18 cellular contexts compared by ENCODE assay signal in genomic region chr9:93235278-93235960, GRCh38. TPM values are rescaled to one million over a fixed set of nuclear protein-coding genes. Genes with fewer than 3 reads are reported as not detected.
DNase-seq lines count a peak whose midpoint lies in the region; TF ChIP-seq lines count a peak whose summit lies in the region.
"Had no signal": no experiment of that assay in that cellular context is flagged by ENCODE, and none has a peak within 500 bp of the region (broad histone marks: within the 10 kb centered on the region; RNA-seq: fewer than 3 reads in every experiment).

No MANE protein-coding gene starts in this region.

- H3K27ac Mint-ChIP-seq in brain (peak overlapping the region; percentile 23 to 78 (median 52)), nephron (peak overlapping the region; percentile 84 to 92 (median 87))
- H3K27ac Mint-ChIP-seq: CD8-positive, alpha-beta T cell had no signal

- 55% methylated on average over 16 of the region's 16 CpGs for WGBS in smooth muscle cell (ENCODE audit: low lambda C conversion rate)

- H3K9me3 ChIP-seq in smooth muscle cell (replicated peaks; ENCODE audit: low read depth): no peaks in the 10 kb centered on the region

- H3K36me3 ChIP-seq in KMS-11 (ENCODE audit: insufficient read depth) (no peaks in the 10 kb centered on the region), smooth muscle cell (ENCODE audit: low read depth) (no peaks in the 10 kb centered on the region)

- peaks cover 67% of the 10 kb centered on the region for H3K4me1 ChIP-seq in KMS-11 (ENCODE audit: low read depth, poor library complexity, severe bottlenecking)
- no peaks in the 10 kb centered on the region for H3K4me1 ChIP-seq in smooth muscle cell (ENCODE audit: low read depth)

- H3K27ac ChIP-seq in KMS-11: no peak overlapping the region; the same call in 1 of the 2 replicates
- H3K27ac ChIP-seq in smooth muscle cell (ENCODE audit: low read depth): no peak overlapping the region

- H3K4me1 Mint-ChIP-seq in brain (peaks cover 36% of the 10 kb centered on the region), nephron (peaks cover 30% of the 10 kb centered on the region)

- no peak overlapping the region for H3K4me3 ChIP-seq in KMS-11 (IDR thresholded peaks at IDR 0.05; ENCODE audit: insufficient read depth, low read depth, low read length)
- no peak overlapping the region for H3K4me3 ChIP-seq in smooth muscle cell

- H2AFZ ChIP-seq in KMS-11 (ENCODE audit: low read depth) (no peak overlapping the region), smooth muscle cell (ENCODE audit: low read depth) (no peak overlapping the region)

- peak overlapping the region; percentile 37 for H3K4me2 ChIP-seq in KMS-11
- H3K4me2 ChIP-seq in smooth muscle cell: peak overlapping the region; percentile 36

- H3K27me3 Mint-ChIP-seq in brain (peaks cover 4% of the 10 kb centered on the region), nephron (ENCODE audit: low read depth) (no peaks in the 10 kb centered on the region)

- H3K36me3 Mint-ChIP-seq in brain: peaks cover 29% of the 10 kb centered on the region
- H3K36me3 Mint-ChIP-seq in nephron (ENCODE audit: low read depth): no peaks in the 10 kb centered on the region
- H3K36me3 Mint-ChIP-seq: CD8-positive, alpha-beta T cell had no signal

- DNase-seq in smooth muscle cell (lab: John Stamatoyannopoulos, UW; ENCODE audit: unreplicated experiment): no peak
- DNase-seq in SIG-M5 (lab: John Stamatoyannopoulos, UW): no peak
- DNase-seq in NCI-H69 (lab: John Stamatoyannopoulos, UW): no peak
- no peak for DNase-seq in activated CD4-positive, alpha-beta T cell treated with anti-CD3 and anti-CD28 coated beads, Interleukin-2, amount 50 U/mL, for 4 hours
- DNase-seq: CD8-positive, alpha-beta T cell; DMS 273 treated with DMSO at 0.1 percent for 48 hours; NCI-H1436; NCI-H2081; NCI-H510A treated with DMSO at 0.1 percent for 48 hours; NK-92 treated with Interleukin-12 subunit alpha and Interleukin-12 subunit beta, amount 100 ng/mL, for 24 hours; OCI-M1; RPMI8226 had no signal

- no peak overlapping the region for H3K4me3 Mint-ChIP-seq in brain
- peak overlapping the region in 2 of 3 experiments; percentile 17 to 35 for H3K4me3 Mint-ChIP-seq in nephron
- H3K4me3 Mint-ChIP-seq: CD8-positive, alpha-beta T cell had no signal

- TF ChIP-seq CTCF in KMS-11 (conservative IDR thresholded peaks at IDR 0.05; ENCODE audit: low read depth, low read length) (no peak), brain (conservative IDR thresholded peaks at IDR 0.05) (no peak), nephron (IDR thresholded peaks at IDR 0.05; ENCODE audit: unreplicated experiment in 3 of 3) (no peak), smooth muscle cell (IDR thresholded peaks at IDR 0.05; ENCODE audit: borderline replicate concordance, insufficient read depth, poor library complexity, severe bottlenecking) (no peak)

- H3F3A ChIP-seq in smooth muscle cell (ENCODE audit: low read depth): no peaks in the 10 kb centered on the region

- no peaks in the 10 kb centered on the region for H3K27me3 ChIP-seq in KMS-11 (ENCODE audit: insufficient read depth, low read depth)
- no peaks in the 10 kb centered on the region for H3K27me3 ChIP-seq in smooth muscle cell (ENCODE audit: low read depth)

- H4K20me1 ChIP-seq in KMS-11 (ENCODE audit: insufficient read depth) (no peaks in the 10 kb centered on the region), smooth muscle cell (ENCODE audit: low read depth) (no peaks in the 10 kb centered on the region)

- H3K79me2 ChIP-seq in KMS-11 (ENCODE audit: insufficient read depth, low read depth) (no peaks in the 10 kb centered on the region), smooth muscle cell (ENCODE audit: low read depth) (no peaks in the 10 kb centered on the region)

- H3K9ac ChIP-seq in KMS-11 (no peak overlapping the region), smooth muscle cell (ENCODE audit: low read depth) (no peak overlapping the region)

- H3K9me3 Mint-ChIP-seq in brain: peaks cover 0 to 2% (median 0%) of the 10 kb centered on the region in 5 experiments
- no peaks in the 10 kb centered on the region for H3K9me3 Mint-ChIP-seq in nephron

RNA-seq across cellular contexts. Expression of gene WNK2, which starts 51.5 kb away (rescaled TPM):
- 70.2 TPM for polyA plus RNA-seq in brain (ENCODE audit: insufficient read depth, low read depth, low replicate concordance)
- 0.31 TPM in 1 of 2 replicates, not detected in the other for total RNA-seq in smooth muscle cell
- polyA plus RNA-seq in smooth muscle cell: 0.20 and 0.27 TPM in 2 replicates
- total RNA-seq: LHCN-M2 had no signal
- polyA plus RNA-seq: AG04450, BJ had no signal

Comparison
In these comparisons a context has a peak if more than half of its experiments do, and no peak if none do; other contexts are left out.
1. H3K4me3 Mint-ChIP-seq: peak in nephron (2 of 3); none in brain (0 of 5).
2. RNA of gene WNK2, which starts 51.5 kb away (polyA plus RNA-seq): 70.2 TPM in brain (single experiment); 0.20 to 0.27 TPM in smooth muscle cell; every median in the first group is over 10 times any median in the second.